ENCODE assay signal across 17 cellular contexts in genomic region chr2:132974477-132975050, GRCh38.
"Had no signal": no experiment of that assay in that cellular context is flagged by ENCODE, and none has a peak within 500 bp of the region (broad histone marks: within the 10 kb centered on the region; RNA-seq: fewer than 3 reads in every experiment).

No MANE protein-coding gene starts in this region.

- H3K36me3 ChIP-seq: ascending aorta, cardiac muscle cell, esophagus squamous epithelium, gastrocnemius medialis, left ventricle myocardium inferior, sigmoid colon, suprapubic skin, upper lobe of left lung had no signal

- ATAC-seq: activated T-cell treated with anti-CD3 and anti-CD28 coated beads, Interleukin-2, amount 50 U/mL, for 4 hours; gastrocnemius medialis; natural killer cell treated with Interleukin-12 subunit alpha and Interleukin-12 subunit beta and Interleukin-15 and Interleukin-18, amount 100 ng/mL, for 72 hours had no signal

- H3K27ac ChIP-seq: ascending aorta, cardiac muscle cell, esophagus squamous epithelium, gastrocnemius medialis, left ventricle myocardium inferior, suprapubic skin, upper lobe of left lung had no signal

- H3K27me3 ChIP-seq: ascending aorta, cardiac muscle cell, esophagus squamous epithelium, gastrocnemius medialis, sigmoid colon, suprapubic skin, upper lobe of left lung had no signal

- H3K4me3 ChIP-seq: ascending aorta, cardiac muscle cell, esophagus squamous epithelium, gastrocnemius medialis, left ventricle myocardium inferior, sigmoid colon, suprapubic skin, upper lobe of left lung had no signal

- H3K4me1 ChIP-seq: ascending aorta, gastrocnemius medialis, left ventricle myocardium inferior had no signal

- DNase-seq: activated CD4-positive, alpha-beta memory T cell treated with anti-CD3 and anti-CD28 coated beads for 36 hours; activated CD4-positive, alpha-beta T cell treated with anti-CD3 and anti-CD28 coated beads for 1 hour; activated gamma-delta T cell; activated T-cell treated with anti-CD3 and anti-CD28 coated beads, Interleukin-2, amount 50 U/mL, for 4 hours; esophagus squamous epithelium; gastrocnemius medialis; islet precursor cell; left ventricle myocardium inferior; occipital lobe; sigmoid colon; stimulated activated CD4-positive, alpha-beta T cell treated with anti-CD3 and anti-CD28 coated beads, Interleukin-12 subunit alpha, Interleukin-12 subunit beta, amount 100 ng/mL, for 4 hours; stimulated activated naive CD4-positive, alpha-beta T cell treated with Interleukin-2 at 50 U/mL for 16 hours; upper lobe of left lung had no signal

- H3K9me3 ChIP-seq: ascending aorta, esophagus squamous epithelium, gastrocnemius medialis, left ventricle myocardium inferior, sigmoid colon, suprapubic skin, upper lobe of left lung had no signal
